Comparison of ENCODE assay signal across 16 cellular contexts in the genomic region with DNA sequence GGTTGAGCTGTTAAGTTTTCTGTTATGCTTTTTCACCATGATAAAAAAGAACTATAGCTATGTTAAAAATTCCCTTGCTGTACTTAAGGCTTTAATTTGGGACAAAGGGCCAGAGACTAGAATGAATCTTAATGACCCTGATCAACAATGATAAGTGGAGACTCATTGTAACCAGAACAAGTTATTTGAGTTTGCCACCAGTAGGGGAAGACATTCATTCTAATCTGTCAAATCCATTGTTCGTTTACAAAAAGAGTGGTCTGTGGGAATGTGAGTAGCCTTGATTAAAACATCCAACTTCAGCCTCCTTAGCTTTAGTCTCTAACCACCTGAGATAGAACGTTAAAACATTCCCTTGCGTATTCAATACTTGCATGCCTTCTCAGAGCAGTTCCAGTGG.
A peak's percentile ranks its signal among the peaks of the same experiment; 100 is the strongest.
DNase-seq lines count a peak whose midpoint lies in the region; ATAC-seq and TF ChIP-seq lines count a peak whose summit lies in the region.
"Had no signal": no experiment of that assay in that cellular context is flagged by ENCODE, and none has a peak within 500 bp of the region (broad histone marks: within the 10 kb centered on the region; RNA-seq: fewer than 3 reads in every experiment).

No MANE protein-coding gene starts in this region.

- CTCF ChIA-PET in OCI-LY7 (lab: Charles Lee; ENCODE audit: unreplicated experiment) = interaction anchor here (0.8 to 1.3 kb wide), 3 partner anchors 18 to 156 kb away, joined by 3 read pairs; no protein-coding TSS in a partner anchor

- no TSS peak for BruUV-seq in OCI-LY7 (replicated peaks; lab: Mats Ljungman, UMichigan)

- H3K4me1 ChIP-seq in cardiac muscle cell (ENCODE audit: low read depth) (peaks cover 7% of the 10 kb centered on the region), OCI-LY7 (ENCODE audit: insufficient read depth, low read length, poor library complexity, severe bottlenecking) (peaks cover 7% of the 10 kb centered on the region)
- H3K4me1 ChIP-seq: stomach had no signal

- peak overlapping the region; percentile 31; the same call in 1 of the 2 replicates for H2AFZ ChIP-seq in OCI-LY7 (ENCODE audit: low read length)

- no peaks in the 10 kb centered on the region for H3K79me2 ChIP-seq in OCI-LY7 (ENCODE audit: insufficient read depth, low read depth, low read length)

- H3K27ac ChIP-seq in cardiac muscle cell = no peak overlapping the region
- no peak overlapping the region for H3K27ac ChIP-seq in OCI-LY7 (ENCODE audit: low read depth, low read length, poor library complexity, severe bottlenecking)
- H3K27ac ChIP-seq: body of pancreas, stomach had no signal

- no peaks in the 10 kb centered on the region for H3K9me2 ChIP-seq in OCI-LY7 (ENCODE audit: insufficient read depth, low read length)

- ATAC-seq in GM21786 (IDR thresholded peaks at IDR 0.05; ENCODE audit: unreplicated experiment) (no peak), HG02973 (IDR thresholded peaks at IDR 0.05; ENCODE audit: unreplicated experiment) (no peak)
- ATAC-seq: left ventricle myocardium superior had no signal

- POLR2A ChIA-PET in OCI-LY7 (lab: Charles Lee) = interaction anchor here (0.6 kb wide), 1 partner anchor 266 kb away, joined by 3 read pairs; no protein-coding TSS in a partner anchor

- H3K4me3 ChIP-seq in cardiac muscle cell = no peak overlapping the region
- H3K4me3 ChIP-seq in OCI-LY7 (ENCODE audit: low read depth, low read length, poor library complexity, severe bottlenecking) = no peak overlapping the region
- no peak overlapping the region for H3K4me3 ChIP-seq in epithelial cell of proximal tubule (ENCODE audit: low read depth, low read length)
- H3K4me3 ChIP-seq: body of pancreas, stomach had no signal

- H4K20me1 ChIP-seq in OCI-LY7 (ENCODE audit: insufficient read depth, low read length) = no peaks in the 10 kb centered on the region

- no peaks in the 10 kb centered on the region for H3K27me3 ChIP-seq in cardiac muscle cell
- H3K27me3 ChIP-seq: body of pancreas had no signal

- TF ChIP-seq CTCF in cardiac muscle cell (IDR thresholded peaks at IDR 0.05; ENCODE audit: low read depth, low read length) (peak; percentile 13), OCI-LY7 (conservative IDR thresholded peaks at IDR 0.05; ENCODE audit: low read length) (peak; percentile 72), epithelial cell of proximal tubule (conservative IDR thresholded peaks at IDR 0.05; ENCODE audit: low read depth, low read length) (peak; percentile 7)

- no peaks in the 10 kb centered on the region for H3K9me3 ChIP-seq in cardiac muscle cell (ENCODE audit: low read depth)
- no peaks in the 10 kb centered on the region for H3K9me3 ChIP-seq in OCI-LY7 (ENCODE audit: low read length)
- H3K9me3 ChIP-seq: body of pancreas, stomach had no signal

- intact Hi-C loops in cardiac septum (cut with DNase I) = loop anchor here (2.0 to 10.0 kb wide), 3 partner anchors 164 to 556 kb away; partner anchors contain the start of genes CASP6 and GAR1
- intact Hi-C loops in OCI-LY7 (cut with micrococcal nuclease; ENCODE audit: unreplicated experiment) = loop anchor here (1.0 to 5.0 kb wide), 3 partner anchors 151 to 556 kb away; partner anchors contain the start of genes CASP6 and RRH

- H3K36me3 ChIP-seq in cardiac muscle cell (no peaks in the 10 kb centered on the region), OCI-LY7 (ENCODE audit: insufficient read depth, low read length) (no peaks in the 10 kb centered on the region)
- H3K36me3 ChIP-seq: stomach had no signal

- H3K4me2 ChIP-seq in OCI-LY7 (ENCODE audit: low read length) = no peak overlapping the region

- DNase-seq in cardiac muscle cell (ENCODE audit: low read depth in 1 of 2, low spot score in 1 of 2) = no peak
- no peak for DNase-seq in cardiac septum (ENCODE audit: low spot score)
- DNase-seq in OCI-LY7 (ENCODE audit: low spot score) = no peak
- no peak for DNase-seq in epithelial cell of proximal tubule (ENCODE audit: low read depth)
- DNase-seq in kidney glomerular epithelial cell (lab: John Stamatoyannopoulos, UW) = no peak
- no peak for DNase-seq in GM19240 (ENCODE audit: insufficient read length, low spot score)
- DNase-seq: ACHN; activated naive CD4-positive, alpha-beta T cell treated with anti-CD3 and anti-CD28 coated beads for 36 hours; body of pancreas; left ventricle myocardium superior; NCI-H1092; NCI-H2107; stomach; T-helper 17 cell had no signal

Comparison
In these comparisons a context has a peak if more than half of its experiments do, and no peak if none do; other contexts are left out.
1. CTCF ChIP-seq: peak in every context shown above with its lines; median percentile 72 in OCI-LY7; 13 in cardiac muscle cell; 7 in epithelial cell of proximal tubule.